In genomic region chr2:229884775-229885699, GRCh38 we compare ENCODE assay signal across 12 cellular contexts.
DNase-seq lines count a peak whose midpoint lies in the region; ATAC-seq and TF ChIP-seq lines count a peak whose summit lies in the region.
"Had no signal": no experiment of that assay in that cellular context is flagged by ENCODE, and none has a peak within 500 bp of the region (broad histone marks: within the 10 kb centered on the region; RNA-seq: fewer than 3 reads in every experiment).

No MANE protein-coding gene starts in this region.

- no peak for TF ChIP-seq CTCF in GM10248 (IDR thresholded peaks at IDR 0.05; ENCODE audit: control extremely low read depth, extremely low read depth, low read depth, missing control alignments)

- peak; percentile 32 for DNase-seq in GM10248 (ENCODE audit: extremely low spot score)
- no peak for DNase-seq in COR-L47 (lab: John Stamatoyannopoulos, UW)
- DNase-seq in KG1 (lab: John Stamatoyannopoulos, UW): no peak
- no peak for DNase-seq in kidney tubule cell (ENCODE audit: low spot score)
- no peak for DNase-seq in EL
- DNase-seq: activated gamma-delta T cell treated with Interleukin-2 at 50 U/mL for 16 hours; AML-193; NCI-H510A; stimulated activated CD4-positive, alpha-beta T cell treated with anti-CD3 and anti-CD28 coated beads, Interleukin-1b, Interleukin-23, amount 100 ng/mL, for 48 hours had no signal

- CTCF ChIA-PET in GM10248 (lab: Yijun Ruan, JAX): interaction anchor here (0.8 to 1.4 kb wide), 7 partner anchors 8 to 84 kb away, joined by 3 to 4 read pairs (median 3); no protein-coding TSS in a partner anchor

- ATAC-seq in GM19023 (IDR thresholded peaks at IDR 0.05; ENCODE audit: unreplicated experiment) (peak; percentile 78), HG02610 (IDR thresholded peaks at IDR 0.05; ENCODE audit: unreplicated experiment) (peak; percentile 88), HG03469 (IDR thresholded peaks at IDR 0.05; ENCODE audit: unreplicated experiment) (peak; percentile 50)

- POLR2A ChIA-PET in GM10248 (lab: Yijun Ruan, JAX): no interaction called here
